ENCODE assay signal across 1 cellular context in genomic region chr5:150801117-150801927, GRCh38.
TF ChIP-seq lines count a peak whose summit lies in the region.

No MANE protein-coding gene starts in this region.

TF ChIP-seq in HepG2, 621 proteins besides CTCF, POLR2A, EP300 and RAD21 (continued from another document and continues in another):
- TF ChIP-seq, protein P1, sequence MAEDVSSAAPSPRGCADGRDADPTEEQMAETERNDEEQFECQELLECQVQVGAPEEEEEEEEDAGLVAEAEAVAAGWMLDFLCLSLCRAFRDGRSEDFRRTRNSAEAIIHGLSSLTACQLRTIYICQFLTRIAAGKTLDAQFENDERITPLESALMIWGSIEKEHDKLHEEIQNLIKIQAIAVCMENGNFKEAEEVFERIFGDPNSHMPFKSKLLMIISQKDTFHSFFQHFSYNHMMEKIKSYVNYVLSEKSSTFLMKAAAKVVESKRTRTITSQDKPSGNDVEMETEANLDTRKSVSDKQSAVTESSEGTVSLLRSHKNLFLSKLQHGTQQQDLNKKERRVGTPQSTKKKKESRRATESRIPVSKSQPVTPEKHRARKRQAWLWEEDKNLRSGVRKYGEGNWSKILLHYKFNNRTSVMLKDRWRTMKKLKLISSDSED (CRISPR knock-in tag; IDR thresholded peaks at IDR 0.05): no peak
- TF ChIP-seq ZSCAN25 (CRISPR knock-in tag; IDR thresholded peaks at IDR 0.05) (no peak), ZNF383 (CRISPR knock-in tag; IDR thresholded peaks at IDR 0.05; ENCODE audit: borderline replicate concordance) (no peak), ZBTB34 (CRISPR knock-in tag; IDR thresholded peaks at IDR 0.05) (no peak), STAG1 (CRISPR knock-in tag; IDR thresholded peaks at IDR 0.05) (peak; percentile 57), ZNF567 (CRISPR knock-in tag; IDR thresholded peaks at IDR 0.05; ENCODE audit: borderline replicate concordance) (no peak), KLF13 (CRISPR knock-in tag; IDR thresholded peaks at IDR 0.05) (no peak), HMGA1 (CRISPR knock-in tag; conservative IDR thresholded peaks at IDR 0.05) (no peak), TOE1 (CRISPR knock-in tag; IDR thresholded peaks at IDR 0.05) (no peak), ZNF724P (CRISPR knock-in tag; IDR thresholded peaks at IDR 0.05; ENCODE audit: borderline replicate concordance) (no peak), SIN3B (IDR thresholded peaks at IDR 0.05; ENCODE audit: low read length) (no peak), HES4 (CRISPR knock-in tag; IDR thresholded peaks at IDR 0.05; ENCODE audit: borderline replicate concordance) (no peak), FOXA3 (CRISPR knock-in tag; IDR thresholded peaks at IDR 0.05) (peak; percentile 49; the same call in 1 of the 2 replicates), PHF21A (CRISPR knock-in tag; IDR thresholded peaks at IDR 0.05) (no peak; the same call in 1 of the 2 replicates), THAP7 (CRISPR knock-in tag; IDR thresholded peaks at IDR 0.05) (no peak), MYNN (CRISPR knock-in tag; IDR thresholded peaks at IDR 0.05; ENCODE audit: low read depth) (no peak), ZSCAN22 (CRISPR knock-in tag; IDR thresholded peaks at IDR 0.05) (no peak), ZNF788 (CRISPR knock-in tag; IDR thresholded peaks at IDR 0.05; ENCODE audit: borderline replicate concordance) (no peak), RBFOX2 (IDR thresholded peaks at IDR 0.05; ENCODE audit: low read depth, low read length) (no peak), ZFP41 (CRISPR knock-in tag; IDR thresholded peaks at IDR 0.05; ENCODE audit: borderline replicate concordance) (no peak), SALL1 (CRISPR knock-in tag; IDR thresholded peaks at IDR 0.05) (no peak), ATF7-NPFF (CRISPR knock-in tag; IDR thresholded peaks at IDR 0.05; ENCODE audit: low read depth) (peak; percentile 41; the same call in 1 of the 2 replicates), PHF5A (CRISPR knock-in tag; IDR thresholded peaks at IDR 0.05; ENCODE audit: low read depth, unreplicated experiment) (no peak), CREB1 (IDR thresholded peaks at IDR 0.05) (no peak), CREB1 (CRISPR knock-in tag; IDR thresholded peaks at IDR 0.05) (no peak), NFYB (CRISPR knock-in tag; IDR thresholded peaks at IDR 0.05) (no peak), ZNF367 (CRISPR knock-in tag; IDR thresholded peaks at IDR 0.05; ENCODE audit: borderline replicate concordance) (no peak), ZKSCAN5 (CRISPR knock-in tag; IDR thresholded peaks at IDR 0.05) (no peak), KLF11 (CRISPR knock-in tag; IDR thresholded peaks at IDR 0.05) (no peak), ZNF703 (CRISPR knock-in tag; IDR thresholded peaks at IDR 0.05; ENCODE audit: borderline replicate concordance) (no peak), SCMH1 (CRISPR knock-in tag; IDR thresholded peaks at IDR 0.05; ENCODE audit: borderline replicate concordance) (no peak), NFRKB (IDR thresholded peaks at IDR 0.05) (no peak), ISX (CRISPR knock-in tag; conservative IDR thresholded peaks at IDR 0.05) (no peak), TRIM24 (CRISPR knock-in tag; IDR thresholded peaks at IDR 0.05) (no peak), ZNF235 (CRISPR knock-in tag; IDR thresholded peaks at IDR 0.05; ENCODE audit: borderline replicate concordance) (no peak), ZNF44 (CRISPR knock-in tag; IDR thresholded peaks at IDR 0.05) (no peak), DMAP1 (CRISPR knock-in tag; IDR thresholded peaks at IDR 0.05) (no peak; the same call in 1 of the 2 replicates), ZSCAN12 (CRISPR knock-in tag; IDR thresholded peaks at IDR 0.05) (no peak), LCORL (IDR thresholded peaks at IDR 0.05) (no peak), LCORL (CRISPR knock-in tag; IDR thresholded peaks at IDR 0.05) (peak; percentile 53; the same call in 1 of the 2 replicates), ZNF432 (CRISPR knock-in tag; IDR thresholded peaks at IDR 0.05; ENCODE audit: borderline replicate concordance) (no peak), MTA3 (CRISPR knock-in tag; IDR thresholded peaks at IDR 0.05) (no peak), ZNF232 (CRISPR knock-in tag; IDR thresholded peaks at IDR 0.05; ENCODE audit: borderline replicate concordance) (0 out of 2 replicates have a peak, but pooled peaks have one; percentile 58), SMC3 (IDR thresholded peaks at IDR 0.05; ENCODE audit: low read length) (peak; percentile 61), ZNF205 (CRISPR knock-in tag; IDR thresholded peaks at IDR 0.05) (no peak; the same call in 1 of the 2 replicates)
- TF ChIP-seq, protein P2, sequence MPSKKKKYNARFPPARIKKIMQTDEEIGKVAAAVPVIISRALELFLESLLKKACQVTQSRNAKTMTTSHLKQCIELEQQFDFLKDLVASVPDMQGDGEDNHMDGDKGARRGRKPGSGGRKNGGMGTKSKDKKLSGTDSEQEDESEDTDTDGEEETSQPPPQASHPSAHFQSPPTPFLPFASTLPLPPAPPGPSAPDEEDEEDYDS (CRISPR knock-in tag; IDR thresholded peaks at IDR 0.05): no peak
- TF ChIP-seq, protein P3, sequence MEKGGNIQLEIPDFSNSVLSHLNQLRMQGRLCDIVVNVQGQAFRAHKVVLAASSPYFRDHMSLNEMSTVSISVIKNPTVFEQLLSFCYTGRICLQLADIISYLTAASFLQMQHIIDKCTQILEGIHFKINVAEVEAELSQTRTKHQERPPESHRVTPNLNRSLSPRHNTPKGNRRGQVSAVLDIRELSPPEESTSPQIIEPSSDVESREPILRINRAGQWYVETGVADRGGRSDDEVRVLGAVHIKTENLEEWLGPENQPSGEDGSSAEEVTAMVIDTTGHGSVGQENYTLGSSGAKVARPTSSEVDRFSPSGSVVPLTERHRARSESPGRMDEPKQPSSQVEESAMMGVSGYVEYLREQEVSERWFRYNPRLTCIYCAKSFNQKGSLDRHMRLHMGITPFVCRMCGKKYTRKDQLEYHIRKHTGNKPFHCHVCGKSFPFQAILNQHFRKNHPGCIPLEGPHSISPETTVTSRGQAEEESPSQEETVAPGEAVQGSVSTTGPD (CRISPR knock-in tag; IDR thresholded peaks at IDR 0.05): no peak
- TF ChIP-seq, protein P4, sequence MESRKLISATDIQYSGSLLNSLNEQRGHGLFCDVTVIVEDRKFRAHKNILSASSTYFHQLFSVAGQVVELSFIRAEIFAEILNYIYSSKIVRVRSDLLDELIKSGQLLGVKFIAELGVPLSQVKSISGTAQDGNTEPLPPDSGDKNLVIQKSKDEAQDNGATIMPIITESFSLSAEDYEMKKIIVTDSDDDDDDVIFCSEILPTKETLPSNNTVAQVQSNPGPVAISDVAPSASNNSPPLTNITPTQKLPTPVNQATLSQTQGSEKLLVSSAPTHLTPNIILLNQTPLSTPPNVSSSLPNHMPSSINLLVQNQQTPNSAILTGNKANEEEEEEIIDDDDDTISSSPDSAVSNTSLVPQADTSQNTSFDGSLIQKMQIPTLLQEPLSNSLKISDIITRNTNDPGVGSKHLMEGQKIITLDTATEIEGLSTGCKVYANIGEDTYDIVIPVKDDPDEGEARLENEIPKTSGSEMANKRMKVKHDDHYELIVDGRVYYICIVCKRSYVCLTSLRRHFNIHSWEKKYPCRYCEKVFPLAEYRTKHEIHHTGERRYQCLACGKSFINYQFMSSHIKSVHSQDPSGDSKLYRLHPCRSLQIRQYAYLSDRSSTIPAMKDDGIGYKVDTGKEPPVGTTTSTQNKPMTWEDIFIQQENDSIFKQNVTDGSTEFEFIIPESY (CRISPR knock-in tag; IDR thresholded peaks at IDR 0.05): no peak
- TF ChIP-seq, protein P5, sequence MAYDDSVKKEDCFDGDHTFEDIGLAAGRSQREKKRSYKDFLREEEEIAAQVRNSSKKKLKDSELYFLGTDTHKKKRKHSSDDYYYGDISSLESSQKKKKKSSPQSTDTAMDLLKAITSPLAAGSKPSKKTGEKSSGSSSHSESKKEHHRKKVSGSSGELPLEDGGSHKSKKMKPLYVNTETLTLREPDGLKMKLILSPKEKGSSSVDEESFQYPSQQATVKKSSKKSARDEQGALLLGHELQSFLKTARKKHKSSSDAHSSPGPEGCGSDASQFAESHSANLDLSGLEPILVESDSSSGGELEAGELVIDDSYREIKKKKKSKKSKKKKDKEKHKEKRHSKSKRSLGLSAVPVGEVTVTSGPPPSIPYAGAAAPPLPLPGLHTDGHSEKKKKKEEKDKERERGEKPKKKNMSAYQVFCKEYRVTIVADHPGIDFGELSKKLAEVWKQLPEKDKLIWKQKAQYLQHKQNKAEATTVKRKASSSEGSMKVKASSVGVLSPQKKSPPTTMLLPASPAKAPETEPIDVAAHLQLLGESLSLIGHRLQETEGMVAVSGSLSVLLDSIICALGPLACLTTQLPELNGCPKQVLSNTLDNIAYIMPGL (CRISPR knock-in tag; IDR thresholded peaks at IDR 0.05; ENCODE audit: borderline replicate concordance in 1 of 2, low read depth in 1 of 2): peak; percentile 50 to 76; a peak in 3 of 4 replicates
- TF ChIP-seq, protein P6, sequence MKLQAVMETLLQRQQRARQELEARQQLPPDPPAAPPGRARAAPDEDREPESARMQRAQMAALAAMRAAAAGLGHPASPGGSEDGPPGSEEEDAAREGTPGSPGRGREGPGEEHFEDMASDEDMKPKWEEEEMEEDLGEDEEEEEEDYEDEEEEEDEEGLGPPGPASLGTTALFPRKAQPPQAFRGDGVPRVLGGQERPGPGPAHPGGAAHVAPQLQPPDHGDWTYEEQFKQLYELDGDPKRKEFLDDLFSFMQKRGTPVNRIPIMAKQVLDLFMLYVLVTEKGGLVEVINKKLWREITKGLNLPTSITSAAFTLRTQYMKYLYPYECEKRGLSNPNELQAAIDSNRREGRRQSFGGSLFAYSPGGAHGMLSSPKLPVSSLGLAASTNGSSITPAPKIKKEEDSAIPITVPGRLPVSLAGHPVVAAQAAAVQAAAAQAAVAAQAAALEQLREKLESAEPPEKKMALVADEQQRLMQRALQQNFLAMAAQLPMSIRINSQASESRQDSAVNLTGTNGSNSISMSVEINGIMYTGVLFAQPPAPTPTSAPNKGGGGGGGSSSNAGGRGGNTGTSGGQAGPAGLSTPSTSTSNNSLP (IDR thresholded peaks at IDR 0.05; ENCODE audit: low read depth, low read length): 0 out of 2 replicates have a peak, but pooled peaks have one; percentile 35
- TF ChIP-seq, protein P7, sequence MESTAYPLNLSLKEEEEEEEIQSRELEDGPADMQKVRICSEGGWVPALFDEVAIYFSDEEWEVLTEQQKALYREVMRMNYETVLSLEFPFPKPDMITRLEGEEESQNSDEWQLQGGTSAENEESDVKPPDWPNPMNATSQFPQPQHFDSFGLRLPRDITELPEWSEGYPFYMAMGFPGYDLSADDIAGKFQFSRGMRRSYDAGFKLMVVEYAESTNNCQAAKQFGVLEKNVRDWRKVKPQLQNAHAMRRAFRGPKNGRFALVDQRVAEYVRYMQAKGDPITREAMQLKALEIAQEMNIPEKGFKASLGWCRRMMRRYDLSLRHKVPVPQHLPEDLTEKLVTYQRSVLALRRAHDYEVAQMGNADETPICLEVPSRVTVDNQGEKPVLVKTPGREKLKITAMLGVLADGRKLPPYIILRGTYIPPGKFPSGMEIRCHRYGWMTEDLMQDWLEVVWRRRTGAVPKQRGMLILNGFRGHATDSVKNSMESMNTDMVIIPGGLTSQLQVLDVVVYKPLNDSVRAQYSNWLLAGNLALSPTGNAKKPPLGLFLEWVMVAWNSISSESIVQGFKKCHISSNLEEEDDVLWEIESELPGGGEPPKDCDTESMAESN (CRISPR knock-in tag; conservative IDR thresholded peaks at IDR 0.05): peak; percentile 68; the same call in 1 of the 2 replicates
- TF ChIP-seq, protein P8, sequence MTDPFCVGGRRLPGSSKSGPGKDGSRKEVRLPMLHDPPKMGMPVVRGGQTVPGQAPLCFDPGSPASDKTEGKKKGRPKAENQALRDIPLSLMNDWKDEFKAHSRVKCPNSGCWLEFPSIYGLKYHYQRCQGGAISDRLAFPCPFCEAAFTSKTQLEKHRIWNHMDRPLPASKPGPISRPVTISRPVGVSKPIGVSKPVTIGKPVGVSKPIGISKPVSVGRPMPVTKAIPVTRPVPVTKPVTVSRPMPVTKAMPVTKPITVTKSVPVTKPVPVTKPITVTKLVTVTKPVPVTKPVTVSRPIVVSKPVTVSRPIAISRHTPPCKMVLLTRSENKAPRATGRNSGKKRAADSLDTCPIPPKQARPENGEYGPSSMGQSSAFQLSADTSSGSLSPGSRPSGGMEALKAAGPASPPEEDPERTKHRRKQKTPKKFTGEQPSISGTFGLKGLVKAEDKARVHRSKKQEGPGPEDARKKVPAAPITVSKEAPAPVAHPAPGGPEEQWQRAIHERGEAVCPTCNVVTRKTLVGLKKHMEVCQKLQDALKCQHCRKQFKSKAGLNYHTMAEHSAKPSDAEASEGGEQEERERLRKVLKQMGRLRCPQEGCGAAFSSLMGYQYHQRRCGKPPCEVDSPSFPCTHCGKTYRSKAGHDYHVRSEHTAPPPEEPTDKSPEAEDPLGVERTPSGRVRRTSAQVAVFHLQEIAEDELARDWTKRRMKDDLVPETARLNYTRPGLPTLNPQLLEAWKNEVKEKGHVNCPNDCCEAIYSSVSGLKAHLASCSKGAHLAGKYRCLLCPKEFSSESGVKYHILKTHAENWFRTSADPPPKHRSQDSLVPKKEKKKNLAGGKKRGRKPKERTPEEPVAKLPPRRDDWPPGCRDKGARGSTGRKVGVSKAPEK (CRISPR knock-in tag; IDR thresholded peaks at IDR 0.05; ENCODE audit: borderline replicate concordance): no peak
